17 cellular contexts compared by ENCODE assay signal in genomic region chr1:166859597-166859996, GRCh38. TPM values are rescaled to one million over a fixed set of nuclear protein-coding genes. Genes with fewer than 3 reads are reported as not detected.
DNase-seq lines count a peak whose midpoint lies in the region; ATAC-seq and TF ChIP-seq lines count a peak whose summit lies in the region.
"Had no signal": no experiment of that assay in that cellular context is flagged by ENCODE, and none has a peak within 500 bp of the region (broad histone marks: within the 10 kb centered on the region; RNA-seq: fewer than 3 reads in every experiment).

No MANE protein-coding gene starts in this region.

- intact Hi-C loops in CD4-positive, alpha-beta T cell (cut with DNase I, micrococcal nuclease) = no loop called here
- intact Hi-C loops in activated B cell treated with CpG ODN at 0.5 μM for 24 hours (cut with micrococcal nuclease) (no loop called here), lower lobe of right lung (cut with DNase I) (no loop called here)

- no peak overlapping the region for H3K4me3 Mint-ChIP-seq in CD4-positive, alpha-beta T cell
- H3K4me3 Mint-ChIP-seq in activated B cell treated with CpG ODN at 0.5 μM for 24 hours = no peak overlapping the region
- no peak overlapping the region for H3K4me3 Mint-ChIP-seq in T-helper 2 cell treated with Interferon-gamma antibody and Interleukin-4, amounts not matched to agents 5 μg/mL and 100 μg/mL, for 36 hours
- H3K4me3 Mint-ChIP-seq: dendritic cell treated with granulocyte-macrophage colony-stimulating factor and Interleukin-4, amounts not matched to agents 40 ng/mL and 50 ng/mL, for 4 days; T-cell had no signal

- H3K4me1 ChIP-seq in lower lobe of right lung = no peaks in the 10 kb centered on the region
- no peaks in the 10 kb centered on the region for H3K4me1 ChIP-seq in osteoblast (ENCODE audit: insufficient read depth, low read length)
- H3K4me1 ChIP-seq: body of pancreas had no signal

- H3K27me3 Mint-ChIP-seq in CD4-positive, alpha-beta T cell = no peaks in the 10 kb centered on the region
- H3K27me3 Mint-ChIP-seq in activated B cell treated with CpG ODN at 0.5 μM for 24 hours = no peaks in the 10 kb centered on the region
- H3K27me3 Mint-ChIP-seq in T-helper 2 cell treated with Interferon-gamma antibody and Interleukin-4, amounts not matched to agents 5 μg/mL and 100 μg/mL, for 36 hours (ENCODE audit: low read depth) = no peaks in the 10 kb centered on the region
- H3K27me3 Mint-ChIP-seq: dendritic cell treated with granulocyte-macrophage colony-stimulating factor and Interleukin-4, amounts not matched to agents 40 ng/mL and 50 ng/mL, for 4 days; T-cell had no signal

- H3K36me3 ChIP-seq in lower lobe of right lung (peaks cover 99% of the 10 kb centered on the region), osteoblast (ENCODE audit: insufficient read depth, low read length) (peaks cover 60% of the 10 kb centered on the region)

- H3K27ac ChIP-seq in CD4-positive, alpha-beta T cell (ENCODE audit: low read depth, low read length) = no peak overlapping the region
- H3K27ac ChIP-seq in layer of hippocampus (ENCODE audit: low read depth, low read length) (peak overlapping the region; percentile 70), lower lobe of right lung (no peak overlapping the region), osteoblast (ENCODE audit: low read depth, low read length) (no peak overlapping the region)
- H3K27ac ChIP-seq: body of pancreas, skin epidermis had no signal

- H3K9me3 ChIP-seq in CD4-positive, alpha-beta T cell (ENCODE audit: control insufficient read depth, low read length) = no peaks in the 10 kb centered on the region
- no peaks in the 10 kb centered on the region for H3K9me3 ChIP-seq in lower lobe of right lung
- H3K9me3 ChIP-seq in osteoblast (ENCODE audit: low read depth, low read length) = no peaks in the 10 kb centered on the region
- H3K9me3 ChIP-seq: body of pancreas, tibial nerve had no signal

- H2AFZ ChIP-seq in osteoblast (ENCODE audit: low read length) = no peak overlapping the region

- no peak for DNase-seq in CD4-positive, alpha-beta T cell
- DNase-seq in activated B cell treated with CpG ODN at 0.5 μM for 24 hours (no peak), lower lobe of right lung (no peak), osteoblast (ENCODE audit: insufficient read length, low spot score, missing footprints) (no peak), NCI-H2081 treated with DMSO at 0.1 percent for 48 hours (lab: John Stamatoyannopoulos, UW) (no peak)
- DNase-seq in T-helper 2 cell treated with Interferon-gamma antibody and Interleukin-4, amounts not matched to agents 5 μg/mL and 100 μg/mL, for 36 hours (ENCODE audit: low spot score) = no peak
- DNase-seq: body of pancreas, erythroblast, left ventricle myocardium superior, NCI-H146, NCI-H226, T-cell had no signal

- TF ChIP-seq CTCF in CD4-positive, alpha-beta T cell (IDR thresholded peaks at IDR 0.05) = no peak
- TF ChIP-seq CTCF in activated B cell treated with CpG ODN at 0.5 μM for 24 hours (IDR thresholded peaks at IDR 0.05) (no peak), lower lobe of right lung (IDR thresholded peaks at IDR 0.05) (no peak), osteoblast (IDR thresholded peaks at IDR 0.05; ENCODE audit: extremely low read depth, low read depth, low read length) (no peak)

- peaks cover 5% of the 10 kb centered on the region for H3K4me1 Mint-ChIP-seq in CD4-positive, alpha-beta T cell (ENCODE audit: low read depth)
- H3K4me1 Mint-ChIP-seq in activated B cell treated with CpG ODN at 0.5 μM for 24 hours = peaks cover 9% of the 10 kb centered on the region
- no peaks in the 10 kb centered on the region for H3K4me1 Mint-ChIP-seq in T-helper 2 cell treated with Interferon-gamma antibody and Interleukin-4, amounts not matched to agents 5 μg/mL and 100 μg/mL, for 36 hours (ENCODE audit: low read depth)

- H3K27me3 ChIP-seq in CD4-positive, alpha-beta T cell (ENCODE audit: control insufficient read depth, insufficient read depth, low read length) = no peaks in the 10 kb centered on the region
- H3K27me3 ChIP-seq in layer of hippocampus (ENCODE audit: control insufficient read depth, insufficient read depth, low read length) (no peaks in the 10 kb centered on the region), lower lobe of right lung (ENCODE audit: low read depth) (no peaks in the 10 kb centered on the region), osteoblast (ENCODE audit: insufficient read depth, low read length) (no peaks in the 10 kb centered on the region)
- H3K27me3 ChIP-seq: body of pancreas, tibial nerve had no signal

- no peak overlapping the region for H3K4me2 ChIP-seq in osteoblast (ENCODE audit: insufficient read depth, low read length)

- POLR2A ChIA-PET in CD4-positive, alpha-beta T cell (lab: Charles Lee) = no interaction called here
- POLR2A ChIA-PET in activated B cell treated with CpG ODN at 0.5 μM for 24 hours (lab: Charles Lee) = interaction anchor here (1.1 kb wide), 1 partner anchor 20 kb away, joined by 4 read pairs; the partner anchor contains the start of gene POGK

- no peaks in the 10 kb centered on the region for H3K9me3 Mint-ChIP-seq in CD4-positive, alpha-beta T cell
- H3K9me3 Mint-ChIP-seq in activated B cell treated with CpG ODN at 0.5 μM for 24 hours = no peaks in the 10 kb centered on the region
- no peaks in the 10 kb centered on the region for H3K9me3 Mint-ChIP-seq in T-helper 2 cell treated with Interferon-gamma antibody and Interleukin-4, amounts not matched to agents 5 μg/mL and 100 μg/mL, for 36 hours
- H3K9me3 Mint-ChIP-seq: dendritic cell treated with granulocyte-macrophage colony-stimulating factor and Interleukin-4, amounts not matched to agents 40 ng/mL and 50 ng/mL, for 4 days; T-cell had no signal

- peaks cover 83% of the 10 kb centered on the region for H3K36me3 Mint-ChIP-seq in CD4-positive, alpha-beta T cell (ENCODE audit: low read depth)
- peaks cover 80% of the 10 kb centered on the region for H3K36me3 Mint-ChIP-seq in activated B cell treated with CpG ODN at 0.5 μM for 24 hours (ENCODE audit: low read depth)
- peaks cover 55% of the 10 kb centered on the region for H3K36me3 Mint-ChIP-seq in T-helper 2 cell treated with Interferon-gamma antibody and Interleukin-4, amounts not matched to agents 5 μg/mL and 100 μg/mL, for 36 hours (ENCODE audit: low read depth)

- H4K20me1 ChIP-seq in osteoblast (ENCODE audit: insufficient read depth, low read length) = peaks cover 4% of the 10 kb centered on the region

- no peak for ATAC-seq in CD4-positive, alpha-beta T cell (ENCODE audit: poor library complexity)
- ATAC-seq in GM18868 (IDR thresholded peaks at IDR 0.05; ENCODE audit: unreplicated experiment) = peak; percentile 64
- ATAC-seq in activated B cell treated with CpG ODN at 0.5 μM for 24 hours (ENCODE audit: low read depth) = peak; percentile 47
- no peak for ATAC-seq in lower lobe of right lung
- ATAC-seq: body of pancreas, T-cell had no signal

- H3K4me3 ChIP-seq in lower lobe of right lung (no peak overlapping the region), osteoblast (ENCODE audit: insufficient read depth, low read length) (no peak overlapping the region)
- H3K4me3 ChIP-seq: body of pancreas, skin epidermis, tibial nerve had no signal

- H3K27ac Mint-ChIP-seq in CD4-positive, alpha-beta T cell = peak overlapping the region; percentile 12
- peak overlapping the region; percentile 55 for H3K27ac Mint-ChIP-seq in activated B cell treated with CpG ODN at 0.5 μM for 24 hours
- H3K27ac Mint-ChIP-seq in T-helper 2 cell treated with Interferon-gamma antibody and Interleukin-4, amounts not matched to agents 5 μg/mL and 100 μg/mL, for 36 hours = no peak overlapping the region
- H3K27ac Mint-ChIP-seq: dendritic cell treated with granulocyte-macrophage colony-stimulating factor and Interleukin-4, amounts not matched to agents 40 ng/mL and 50 ng/mL, for 4 days had no signal

- CTCF ChIA-PET in CD4-positive, alpha-beta T cell (lab: Charles Lee) = no interaction called here
- CTCF ChIA-PET in activated B cell treated with CpG ODN at 0.5 μM for 24 hours (lab: Charles Lee) = no interaction called here

- peaks cover 2% of the 10 kb centered on the region for H3K79me2 ChIP-seq in osteoblast (ENCODE audit: insufficient read depth, low read length)

RNA-seq across cellular contexts. Expression of gene TADA1, which starts 16.5 kb away (rescaled TPM):
- total RNA-seq in CD4-positive, alpha-beta T cell = 10 to 100 TPM; 15.8 to 16.4 TPM
- total RNA-seq in activated B cell treated with CpG ODN at 0.5 μM for 24 hours (13.6 and 15.3 TPM in 2 replicates), lower lobe of right lung (9.6 TPM), osteoblast (10.6 and 11.6 TPM in 2 replicates)

RNA-seq across cellular contexts. Expression of gene POGK, which starts 20.3 kb away (rescaled TPM):
- 10 to 100 TPM; 16.1 to 17.6 TPM for total RNA-seq in CD4-positive, alpha-beta T cell
- total RNA-seq in activated B cell treated with CpG ODN at 0.5 μM for 24 hours (37.8 and 39.1 TPM in 2 replicates), lower lobe of right lung (58.2 TPM), osteoblast (30.0 and 30.1 TPM in 2 replicates)

Comparison
In these comparisons a context has a peak if more than half of its experiments do, and no peak if none do; other contexts are left out.
1. ATAC-seq: peak in GM18868 (single experiment) and activated B cell treated with CpG ODN at 0.5 μM for 24 hours (single experiment); none in CD4-positive, alpha-beta T cell (single experiment) and lower lobe of right lung (0 of 2).